In genomic region chr17:57823469-57824401, GRCh38 we compare ENCODE assay signal across 1 cellular context.
A peak's percentile ranks its signal among the peaks of the same experiment; 100 is the strongest.
TF ChIP-seq lines count a peak whose summit lies in the region.

No MANE protein-coding gene starts in this region.

TF ChIP-seq in HEK293, 187 proteins besides CTCF, POLR2A, EP300 and RAD21 (continued from another document and continues in another):
- TF ChIP-seq ZNF518A (tag by site-specific recombination; conservative IDR thresholded peaks at IDR 0.05; ENCODE audit: low read depth) (no peak), ZNF37A (tag by site-specific recombination; IDR thresholded peaks at IDR 0.05) (no peak), ZNF837 (tag by site-specific recombination; IDR thresholded peaks at IDR 0.05) (no peak), ZNF701 (tag by site-specific recombination; IDR thresholded peaks at IDR 0.05) (no peak), ZNF146 (tag by site-specific recombination; IDR thresholded peaks at IDR 0.05) (no peak), HIC1 (tag by site-specific recombination; IDR thresholded peaks at IDR 0.05) (no peak), ZNF16 (tag by site-specific recombination; IDR thresholded peaks at IDR 0.05; ENCODE audit: low read depth) (no peak), ZNF449 (tag by site-specific recombination; IDR thresholded peaks at IDR 0.05) (no peak), ZNF121 (tag by site-specific recombination; IDR thresholded peaks at IDR 0.05) (no peak), ATF2 (tag by site-specific recombination; IDR thresholded peaks at IDR 0.05; ENCODE audit: low read depth) (peak; percentile 74), KLF16 (tag by site-specific recombination; IDR thresholded peaks at IDR 0.05) (no peak), ZNF214 (tag by site-specific recombination; IDR thresholded peaks at IDR 0.05; ENCODE audit: borderline replicate concordance) (no peak), ZNF157 (tag by site-specific recombination; IDR thresholded peaks at IDR 0.05) (no peak), ZNF521 (tag by site-specific recombination; IDR thresholded peaks at IDR 0.05) (no peak), ZSCAN4 (tag by site-specific recombination; IDR thresholded peaks at IDR 0.05) (no peak), PRDM2 (tag by site-specific recombination; IDR thresholded peaks at IDR 0.05; ENCODE audit: borderline replicate concordance) (no peak), MEIS1 (CRISPR knock-in tag; IDR thresholded peaks at IDR 0.05; ENCODE audit: borderline replicate concordance) (no peak), ZNF692 (tag by site-specific recombination; IDR thresholded peaks at IDR 0.05) (0 out of 2 replicates have a peak, but pooled peaks have one; percentile 33), ZNF747 (tag by site-specific recombination; IDR thresholded peaks at IDR 0.05) (no peak), ZNF645 (tag by site-specific recombination; IDR thresholded peaks at IDR 0.05) (no peak), MZF1 (tag by site-specific recombination; IDR thresholded peaks at IDR 0.05; ENCODE audit: borderline replicate concordance) (no peak), MYNN (tag by site-specific recombination; IDR thresholded peaks at IDR 0.05; ENCODE audit: borderline replicate concordance) (no peak), ZNF324 (tag by site-specific recombination; IDR thresholded peaks at IDR 0.05) (no peak; the same call in 1 of the 2 replicates), SCRT2 (tag by site-specific recombination; IDR thresholded peaks at IDR 0.05) (no peak), REST (tag by site-specific recombination; IDR thresholded peaks at IDR 0.05) (no peak), ZNF239 (tag by site-specific recombination; IDR thresholded peaks at IDR 0.05) (no peak)
